Comparison of ENCODE assay signal across 22 cellular contexts in the genomic region with DNA sequence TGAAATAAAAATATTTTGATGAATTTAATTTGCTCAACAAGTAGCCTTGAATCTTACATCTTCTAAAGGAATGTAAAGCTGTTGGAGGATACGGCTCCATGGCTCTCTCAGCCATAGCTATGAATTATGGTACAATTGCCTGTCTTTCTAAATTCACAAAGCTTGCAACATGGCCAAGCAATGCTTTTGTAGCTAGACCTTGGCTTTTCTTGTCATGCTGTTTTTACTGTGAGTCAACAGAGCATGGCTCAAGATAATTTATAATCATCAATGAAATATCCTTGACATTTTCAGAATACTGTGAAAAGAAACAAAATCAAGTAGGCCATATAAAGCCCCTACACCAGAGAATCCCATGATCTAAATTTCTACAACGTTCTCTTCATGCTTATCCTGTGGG.
DNase-seq lines count a peak whose midpoint lies in the region; ATAC-seq and TF ChIP-seq lines count a peak whose summit lies in the region.
"Had no signal": no experiment of that assay in that cellular context is flagged by ENCODE, and none has a peak within 500 bp of the region (broad histone marks: within the 10 kb centered on the region; RNA-seq: fewer than 3 reads in every experiment).

No MANE protein-coding gene starts in this region.

- H3K27ac Mint-ChIP-seq in nephron progenitor cell, result peak overlapping the region; percentile 96
- H3K27ac Mint-ChIP-seq: CD8-positive, alpha-beta T cell; HFFc6 had no signal

- DNase-seq in NCI-H1417 (lab: John Stamatoyannopoulos, UW), result peak in 2 of 3 experiments; percentile 22 to 69
- DNase-seq in NCI-H1417 treated with DMSO at 0.1 percent for 48 hours (lab: John Stamatoyannopoulos, UW), result no peak
- DNase-seq in SK-N-MC (ENCODE audit: low read depth, low spot score), result no peak
- peak; percentile 2 to 22 for DNase-seq in fibroblast of lung (ENCODE audit: low read depth in 2 of 2)
- peak; percentile 9 for DNase-seq in nephron progenitor cell
- DNase-seq in left lobe of liver (ENCODE audit: low spot score), result no peak
- DNase-seq in GM10266 (ENCODE audit: extremely low spot score), result no peak
- DNase-seq in NCI-H524 (lab: John Stamatoyannopoulos, UW), result no peak
- DNase-seq: 8988T; AML-193; C1 segment of cervical spinal cord; Calu3; CD8-positive, alpha-beta T cell; EL; GF-D8; HFFc6; Karpas-422; MV-4-11; NCI-H1694 treated with DMSO at 0.1 percent for 48 hours; PC-3; RPMI8226; SK-N-SH had no signal

- peaks cover 82% of the 10 kb centered on the region for H3K4me1 Mint-ChIP-seq in nephron progenitor cell

- no peak overlapping the region for H3K4me3 ChIP-seq in SK-N-MC
- no peak overlapping the region for H3K4me3 ChIP-seq in fibroblast of lung (replicated peaks in 1 of 4; ENCODE audit: control extremely low read depth in 1 of 4, insufficient read depth in 1 of 4, low read depth in 3 of 4, low read length in 4 of 4)

- H4K20me1 ChIP-seq in fibroblast of lung (ENCODE audit: control insufficient read depth, extremely low read depth, insufficient read depth, low read length), result no peaks in the 10 kb centered on the region

- no peak for ATAC-seq in left lobe of liver
- ATAC-seq: CD8-positive, alpha-beta T cell; PC-3 had no signal

- TF ChIP-seq CTCF in fibroblast of lung (conservative IDR thresholded peaks at IDR 0.05 in 1 of 2, IDR thresholded peaks at IDR 0.05 in 1 of 2; ENCODE audit: low read depth in 1 of 2, low read length in 2 of 2) (no peak), nephron progenitor cell (IDR thresholded peaks at IDR 0.05) (no peak), GM10266 (IDR thresholded peaks at IDR 0.05; ENCODE audit: control insufficient read depth, insufficient read depth, low read depth, missing control alignments) (no peak)

- H3K27ac ChIP-seq in SK-N-MC, result 0 out of 2 replicates have a peak overlapping the region, but pooled peaks have one; percentile 4
- no peak overlapping the region for H3K27ac ChIP-seq in fibroblast of lung (ENCODE audit: insufficient read depth, low read length)

- H3K36me3 ChIP-seq in SK-N-MC (ENCODE audit: insufficient read depth, low read length) (no peaks in the 10 kb centered on the region), fibroblast of lung (ENCODE audit: control insufficient read depth, insufficient read depth, low read length) (no peaks in the 10 kb centered on the region)

- H2AFZ ChIP-seq in fibroblast of lung (ENCODE audit: low read length), result no peak overlapping the region

- H3K4me3 Mint-ChIP-seq in nephron progenitor cell, result peak overlapping the region; percentile 49
- H3K4me3 Mint-ChIP-seq: CD8-positive, alpha-beta T cell; HFFc6 had no signal

- H3K9ac ChIP-seq in SK-N-MC (ENCODE audit: insufficient read length) (no peak overlapping the region), fibroblast of lung (ENCODE audit: insufficient read depth, low read length) (no peak overlapping the region)
- H3K9ac ChIP-seq: SK-N-SH had no signal

- H3K9me3 ChIP-seq in SK-N-MC (ENCODE audit: low read depth, low read length), result no peaks in the 10 kb centered on the region
- H3K9me3 ChIP-seq in fibroblast of lung (ENCODE audit: control insufficient read depth, insufficient read depth, low read depth, low read length), result no peaks in the 10 kb centered on the region
- H3K9me3 ChIP-seq: SK-N-SH had no signal

- peaks cover 41% of the 10 kb centered on the region for H3K36me3 Mint-ChIP-seq in nephron progenitor cell (ENCODE audit: low read depth)
- H3K36me3 Mint-ChIP-seq: CD8-positive, alpha-beta T cell had no signal

- H3K79me2 ChIP-seq in fibroblast of lung (ENCODE audit: control insufficient read depth, insufficient read depth, low read length), result no peaks in the 10 kb centered on the region

- no peak overlapping the region for H3K4me2 ChIP-seq in fibroblast of lung (ENCODE audit: extremely low read depth, insufficient read depth, low read length)
- H3K4me2 ChIP-seq: SK-N-SH had no signal

- no peaks in the 10 kb centered on the region for H3K4me1 ChIP-seq in fibroblast of lung (ENCODE audit: control insufficient read depth, extremely low read depth, insufficient read depth, low read length)

- peaks cover 4% of the 10 kb centered on the region for H3K9me3 Mint-ChIP-seq in nephron progenitor cell
- H3K9me3 Mint-ChIP-seq: CD8-positive, alpha-beta T cell; HFFc6 had no signal

- no peaks in the 10 kb centered on the region for H3K27me3 ChIP-seq in fibroblast of lung (ENCODE audit: control insufficient read depth, insufficient read depth, low read length)

- peaks cover 2% of the 10 kb centered on the region for H3K27me3 Mint-ChIP-seq in nephron progenitor cell (ENCODE audit: low read depth, poor library complexity)

Comparison
In these comparisons a context has a peak if more than half of its experiments do, and no peak if none do; other contexts are left out.
1. DNase-seq: peak in NCI-H1417 (2 of 3), fibroblast of lung (2 of 2) and nephron progenitor cell (single experiment); none in NCI-H1417 treated with DMSO at 0.1 percent for 48 hours (single experiment), SK-N-MC (single experiment), left lobe of liver (single experiment), GM10266 (single experiment) and NCI-H524 (0 of 2).